ENCODE assay signal across 8 cellular contexts in genomic region chr4:94758700-94759399, GRCh38. TPM values are rescaled to one million over a fixed set of nuclear protein-coding genes. Genes with fewer than 3 reads are reported as not detected.
DNase-seq lines count a peak whose midpoint lies in the region; ATAC-seq and TF ChIP-seq lines count a peak whose summit lies in the region.

No MANE protein-coding gene starts in this region.

- H3K4me1 ChIP-seq in cardiac muscle cell (ENCODE audit: low read depth) (no peaks in the 10 kb centered on the region), prostate gland (replicated peaks) (no peaks in the 10 kb centered on the region)

- in situ Hi-C loops in G401 (cut with HindIII; ENCODE audit: low sequenced_read_pairs), result no loop called here

- WGBS in prostate gland, result 15% methylated on average over 19 of the region's 19 CpGs

- H3K27ac ChIP-seq in cardiac muscle cell (no peak overlapping the region), prostate gland (peak overlapping the region; percentile 91 to 96)

- DNase-seq in EL, result peak; percentile 5
- DNase-seq in cardiac muscle cell (ENCODE audit: low read depth in 1 of 2, low spot score in 1 of 2), result peak in 1 of 2 donors; percentile 23
- DNase-seq in prostate gland (ENCODE audit: low spot score), result peak; percentile 11
- DNase-seq in midbrain (lab: John Stamatoyannopoulos, UW), result no peak
- DNase-seq in activated CD8-positive, alpha-beta memory T cell treated with anti-CD3 and anti-CD28 coated beads, Interleukin-2, amount 10 ng/mL, durations not matched to agents 7 days and 5 days, result no peak
- DNase-seq in G401 (ENCODE audit: low spot score), result no peak

- no peaks in the 10 kb centered on the region for H3K36me3 Mint-ChIP-seq in activated CD8-positive, alpha-beta memory T cell treated with anti-CD3 and anti-CD28 coated beads, Interleukin-2, amount 10 ng/mL, durations not matched to agents 7 days and 5 days

- TF ChIP-seq POLR2A in prostate gland (IDR thresholded peaks at IDR 0.05), result no peak

- H3K4me1 Mint-ChIP-seq in activated CD8-positive, alpha-beta memory T cell treated with anti-CD3 and anti-CD28 coated beads, Interleukin-2, amount 10 ng/mL, durations not matched to agents 7 days and 5 days, result peaks cover 7% of the 10 kb centered on the region

- no peaks in the 10 kb centered on the region for H3K9me3 Mint-ChIP-seq in activated CD8-positive, alpha-beta memory T cell treated with anti-CD3 and anti-CD28 coated beads, Interleukin-2, amount 10 ng/mL, durations not matched to agents 7 days and 5 days (ENCODE audit: low read depth)

- intact Hi-C loops in prostate gland (cut with DNase I), result no loop called here

- H3K36me3 ChIP-seq in cardiac muscle cell (no peaks in the 10 kb centered on the region), prostate gland (no peaks in the 10 kb centered on the region)

- H3K9me3 ChIP-seq in cardiac muscle cell (ENCODE audit: low read depth) (no peaks in the 10 kb centered on the region), prostate gland (no peaks in the 10 kb centered on the region)

- H3K4me3 ChIP-seq in cardiac muscle cell (peak overlapping the region; percentile 37), prostate gland (peak overlapping the region; percentile 48 to 66)

- H3K27me3 Mint-ChIP-seq in activated CD8-positive, alpha-beta memory T cell treated with anti-CD3 and anti-CD28 coated beads, Interleukin-2, amount 10 ng/mL, durations not matched to agents 7 days and 5 days, result peaks cover 71% of the 10 kb centered on the region

- CTCF ChIA-PET in activated CD8-positive, alpha-beta memory T cell treated with anti-CD3 and anti-CD28 coated beads, Interleukin-2, amount 10 ng/mL, durations not matched to agents 7 days and 5 days (lab: Charles Lee), result no interaction called here

- H3K27me3 ChIP-seq in cardiac muscle cell, result peaks cover 94% of the 10 kb centered on the region
- no peaks in the 10 kb centered on the region for H3K27me3 ChIP-seq in prostate gland (replicated peaks; ENCODE audit: insufficient read depth)

- H3K4me3 Mint-ChIP-seq in activated CD8-positive, alpha-beta memory T cell treated with anti-CD3 and anti-CD28 coated beads, Interleukin-2, amount 10 ng/mL, durations not matched to agents 7 days and 5 days, result no peak overlapping the region

- no peak overlapping the region for H3K27ac Mint-ChIP-seq in activated CD8-positive, alpha-beta memory T cell treated with anti-CD3 and anti-CD28 coated beads, Interleukin-2, amount 10 ng/mL, durations not matched to agents 7 days and 5 days

- TF ChIP-seq CTCF in cardiac muscle cell (IDR thresholded peaks at IDR 0.05; ENCODE audit: low read depth, low read length) (no peak), prostate gland (IDR thresholded peaks at IDR 0.05) (no peak)

- ATAC-seq in SK-N-SH treated with all-trans-retinoic acid at 6 μM for 48 hours, result peak; percentile 41
- ATAC-seq in HG03565 (IDR thresholded peaks at IDR 0.05; ENCODE audit: unreplicated experiment), result no peak
- ATAC-seq in activated CD8-positive, alpha-beta memory T cell treated with anti-CD3 and anti-CD28 coated beads, Interleukin-2, amount 10 ng/mL, durations not matched to agents 7 days and 5 days, result no peak

TF ChIP-seq in SK-N-SH treated with all-trans-retinoic acid at 6 μM for 48 hours, 23 proteins besides CTCF, POLR2A, EP300 and RAD21:
- TF ChIP-seq ARNTL (CRISPR knock-in tag; IDR thresholded peaks at IDR 0.05; ENCODE audit: borderline replicate concordance, low read depth), result no peak
- TF ChIP-seq CSDC2 (CRISPR knock-in tag; IDR thresholded peaks at IDR 0.05), result no peak
- TF ChIP-seq OSR1 (CRISPR knock-in tag; IDR thresholded peaks at IDR 0.05), result no peak
- TF ChIP-seq CREB5 (CRISPR knock-in tag; IDR thresholded peaks at IDR 0.05; ENCODE audit: low read depth), result no peak
- no peak for TF ChIP-seq ZFP3 (CRISPR knock-in tag; IDR thresholded peaks at IDR 0.05)
- TF ChIP-seq ZNF565 (CRISPR knock-in tag; conservative IDR thresholded peaks at IDR 0.05; ENCODE audit: low read depth), result no peak
- TF ChIP-seq ESRRG (CRISPR knock-in tag; IDR thresholded peaks at IDR 0.05), result no peak
- no peak for TF ChIP-seq BACH2 (CRISPR knock-in tag; IDR thresholded peaks at IDR 0.05; ENCODE audit: borderline replicate concordance)
- no peak for TF ChIP-seq ISL1 (CRISPR knock-in tag; IDR thresholded peaks at IDR 0.05)
- TF ChIP-seq ZC3H10 (CRISPR knock-in tag; IDR thresholded peaks at IDR 0.05), result no peak
- TF ChIP-seq ZFP30 (CRISPR knock-in tag; IDR thresholded peaks at IDR 0.05), result no peak

RNA-seq across cellular contexts. Expression of gene BMPR1B, which starts 1.1 kb away (rescaled TPM):
- total RNA-seq in cardiac muscle cell (0.42 and 1.8 TPM in 2 replicates), prostate gland (10 to 100 TPM; 28.6 to 59.8 TPM)
- polyA plus RNA-seq in cardiac muscle cell, result 0.34 and 0.53 TPM in 2 replicates
- total RNA-seq in activated CD8-positive, alpha-beta memory T cell treated with anti-CD3 and anti-CD28 coated beads, Interleukin-2, amount 10 ng/mL, durations not matched to agents 7 days and 5 days, result not detected
- not detected in 2 replicates for total RNA-seq in G401 (2014; rRNA removed; shearing (Covaris generic))

Comparison
In these comparisons a context has a peak if more than half of its experiments do, and no peak if none do; other contexts are left out.
1. DNase-seq: peak in EL (single experiment) and prostate gland (single experiment); none in midbrain (single experiment), activated CD8-positive, alpha-beta memory T cell treated with anti-CD3 and anti-CD28 coated beads, Interleukin-2, amount 10 ng/mL, durations not matched to agents 7 days and 5 days (single experiment) and G401 (single experiment).
2. RNA of gene BMPR1B, which starts 1.1 kb away (total RNA-seq): 28.6 to 59.8 TPM in prostate gland; 0.42 to 1.8 TPM in cardiac muscle cell, not detected in activated CD8-positive, alpha-beta memory T cell treated with anti-CD3 and anti-CD28 coated beads, Interleukin-2, amount 10 ng/mL, durations not matched to agents 7 days and 5 days and not detected in G401; every median in the first group is over 10 times any median in the second.